In the genomic region with DNA sequence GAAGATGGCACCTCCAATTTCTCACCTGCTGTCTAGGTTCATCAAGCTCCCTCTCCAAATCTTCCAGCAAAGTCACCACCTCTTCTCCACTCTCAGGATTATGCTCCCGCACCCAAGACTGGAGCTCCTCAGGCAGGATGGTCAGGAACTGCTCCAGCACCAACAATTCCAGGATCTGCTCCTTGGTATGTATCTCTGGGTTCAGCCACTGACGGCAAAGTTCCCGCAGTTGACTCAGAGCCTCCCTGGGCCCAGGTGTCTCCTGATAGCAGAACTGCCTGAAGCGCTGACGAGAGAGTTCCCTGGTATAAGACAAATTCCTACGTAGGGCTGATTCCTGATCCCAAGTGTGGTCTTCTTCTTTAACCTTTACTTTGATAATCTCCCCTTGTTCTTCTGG, we compare ENCODE assay signal across 8 cellular contexts.
DNase-seq lines count a peak whose midpoint lies in the region; ATAC-seq and TF ChIP-seq lines count a peak whose summit lies in the region.

No MANE protein-coding gene starts in this region.

- intact Hi-C loops in A673 (cut with micrococcal nuclease; ENCODE audit: unreplicated experiment): loop anchor here (5.0 to 10.0 kb wide), 5 partner anchors 44 to 451 kb away; partner anchors contain the start of gene ZSCAN12

- H3K4me3 ChIP-seq in A673 (ENCODE audit: low read depth, low read length, poor library complexity, severe bottlenecking) (peak overlapping the region; percentile 59), mucosa of stomach (ENCODE audit: low read length) (peak overlapping the region; percentile 39)

- BruUV-seq in A673 (replicated peaks; lab: Mats Ljungman, UMichigan): no TSS peak

- peaks cover 6% of the 10 kb centered on the region for H3K9me3 Mint-ChIP-seq in central memory CD8-positive, alpha-beta T cell

- H3K36me3 ChIP-seq in A673 (ENCODE audit: insufficient read depth, low read length, poor library complexity, severe bottlenecking) (no peaks in the 10 kb centered on the region), mucosa of stomach (ENCODE audit: control insufficient read depth, insufficient read depth, low read length) (no peaks in the 10 kb centered on the region)

- peaks cover 100% of the 10 kb centered on the region for H3K27me3 Mint-ChIP-seq in central memory CD8-positive, alpha-beta T cell

- POLR2A ChIA-PET in A673 (lab: Charles Lee; ENCODE audit: low non-redundant PET): interaction anchor here (0.6 to 0.7 kb wide), 2 partner anchors 92 to 158 kb away, joined by 4 to 11 read pairs; no protein-coding TSS in a partner anchor

- CTCF ChIA-PET in A673 (lab: Charles Lee): interaction anchor here (0.9 kb wide), 1 partner anchor 20 kb away, joined by 3 read pairs; no protein-coding TSS in a partner anchor

- H3K4me3 Mint-ChIP-seq in central memory CD8-positive, alpha-beta T cell: peak overlapping the region; percentile 72

- peaks cover 6% of the 10 kb centered on the region for H3K36me3 Mint-ChIP-seq in central memory CD8-positive, alpha-beta T cell (ENCODE audit: insufficient read depth)

- H3K27ac Mint-ChIP-seq in central memory CD8-positive, alpha-beta T cell (ENCODE audit: low read depth): no peak overlapping the region

- ATAC-seq in central memory CD8-positive, alpha-beta T cell (replicated peaks; ENCODE audit: extremely low read depth, poor library complexity, severe bottlenecking): no peak
- ATAC-seq in HG03196 (IDR thresholded peaks at IDR 0.05; ENCODE audit: unreplicated experiment) (no peak), GM18909 (IDR thresholded peaks at IDR 0.05; ENCODE audit: poor library complexity, unreplicated experiment) (no peak), HG03521 (IDR thresholded peaks at IDR 0.05; ENCODE audit: unreplicated experiment) (no peak)

- TF ChIP-seq CTCF in A673 (conservative IDR thresholded peaks at IDR 0.05; ENCODE audit: low read depth, low read length): no peak

- no peak overlapping the region for H3K9ac ChIP-seq in mucosa of stomach (ENCODE audit: low read length)

- peaks cover 16% of the 10 kb centered on the region for H3K4me1 Mint-ChIP-seq in central memory CD8-positive, alpha-beta T cell

- peak overlapping the region; percentile 55 for H3K27ac ChIP-seq in A673 (ENCODE audit: low read depth, low read length, poor library complexity, severe bottlenecking)

- H3K4me1 ChIP-seq in A673 (ENCODE audit: insufficient read depth, low read length, poor library complexity, severe bottlenecking) (peaks cover 21% of the 10 kb centered on the region), mucosa of stomach (ENCODE audit: control insufficient read depth, insufficient read depth, low read length) (peaks cover 6% of the 10 kb centered on the region)

- H3K27me3 ChIP-seq in A673 (replicated peaks; ENCODE audit: insufficient read depth, low read depth, low read length, poor library complexity) (no peaks in the 10 kb centered on the region), mucosa of stomach (ENCODE audit: control insufficient read depth, insufficient read depth, low read length) (peaks cover 37% of the 10 kb centered on the region)

- H3K9me3 ChIP-seq in A673 (ENCODE audit: low read depth, low read length, poor library complexity, severe bottlenecking): no peaks in the 10 kb centered on the region
- H3K9me3 ChIP-seq in mucosa of stomach (ENCODE audit: control insufficient read depth, low read length): no peaks in the 10 kb centered on the region

- DNase-seq in A673 (ENCODE audit: low spot score) (no peak), HT-29 (ENCODE audit: low spot score) (peak; percentile 27), activated gamma-delta T cell (lab: John Stamatoyannopoulos, UW) (no peak)
- DNase-seq in central memory CD8-positive, alpha-beta T cell (ENCODE audit: low spot score in 2 of 2): no peak
